ENCODE assay signal across 18 cellular contexts in the genomic region with DNA sequence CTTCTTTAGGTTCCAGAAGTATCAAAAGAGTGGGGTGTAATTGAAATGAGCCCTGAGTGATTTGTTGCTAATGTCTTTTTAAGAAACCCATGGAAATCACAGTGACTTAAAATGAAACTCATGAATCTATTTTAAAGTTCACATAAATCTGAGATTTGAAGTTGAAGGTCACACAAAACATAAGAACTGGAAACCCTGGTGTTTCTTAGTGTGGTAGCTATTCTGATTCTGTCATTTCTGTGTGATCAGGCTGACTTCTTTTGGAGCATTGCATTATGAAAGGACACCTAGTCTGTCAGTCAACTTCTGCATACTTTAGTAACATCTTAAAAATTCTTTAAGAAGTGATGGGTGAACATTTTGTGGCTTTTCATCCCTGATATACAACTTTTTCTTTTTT.
DNase-seq lines count a peak whose midpoint lies in the region; ATAC-seq, FAIRE-seq and TF ChIP-seq lines count a peak whose summit lies in the region.
"Had no signal": no experiment of that assay in that cellular context is flagged by ENCODE, and none has a peak within 500 bp of the region (broad histone marks: within the 10 kb centered on the region; RNA-seq: fewer than 3 reads in every experiment).

No MANE protein-coding gene starts in this region.

- peak; percentile 28 for DNase-seq in GM06990 (ENCODE audit: extremely low read depth, insufficient read length)
- DNase-seq in H54 (ENCODE audit: insufficient read length, low spot score) = no peak
- DNase-seq in putamen (ENCODE audit: low spot score) = no peak
- no peak for DNase-seq in T-cell
- DNase-seq: EL; NCI-H1436; NCI-H2029 treated with DMSO at 0.1 percent for 48 hours; NCI-H510A treated with DMSO at 0.1 percent for 48 hours; NK-92 treated with Interleukin-12 subunit alpha and Interleukin-12 subunit beta, amount 100 ng/mL, for 24 hours; PC-3; T-helper 1 cell had no signal

- TF ChIP-seq POLR2A in H54 (IDR thresholded peaks at IDR 0.05; ENCODE audit: low read depth, low read length) = no peak

- CTCF ChIA-PET in T-cell (lab: Charles Lee) = no interaction called here

- no peak overlapping the region for H3K27ac Mint-ChIP-seq in T-cell

- POLR2A ChIA-PET in T-cell (lab: Charles Lee) = no interaction called here

- H3K4me3 ChIP-seq in GM06990 (replicated peaks; ENCODE audit: low read depth, low read length) = no peak overlapping the region
- H3K4me3 ChIP-seq: A549, SK-N-MC had no signal

- H3K27me3 ChIP-seq in GM06990 (replicated peaks; ENCODE audit: control insufficient read depth, insufficient read depth, low read length) = no peaks in the 10 kb centered on the region

- H3K36me3 Mint-ChIP-seq in T-cell = no peaks in the 10 kb centered on the region

- ATAC-seq in GM18867 (IDR thresholded peaks at IDR 0.05; ENCODE audit: unreplicated experiment) = peak; percentile 63
- ATAC-seq in HG03565 (IDR thresholded peaks at IDR 0.05; ENCODE audit: unreplicated experiment) = peak; percentile 77
- ATAC-seq in T-cell (replicated peaks in 1 of 4) = no peak
- no peak for ATAC-seq in HG03097 (IDR thresholded peaks at IDR 0.05; ENCODE audit: low FRiP score, unreplicated experiment)
- no peak for ATAC-seq in HG03095 (IDR thresholded peaks at IDR 0.05; ENCODE audit: unreplicated experiment)
- ATAC-seq: A549, PC-3 had no signal

- H3K4me1 Mint-ChIP-seq in T-cell = no peaks in the 10 kb centered on the region

- no peak for TF ChIP-seq CTCF in GM06990 (IDR thresholded peaks at IDR 0.05; ENCODE audit: insufficient read depth, low read length, poor library complexity, severe bottlenecking)

- H3K9me3 Mint-ChIP-seq in T-cell = no peaks in the 10 kb centered on the region

- H3K4me3 Mint-ChIP-seq in T-cell = no peak overlapping the region

- peaks cover 0 to 9% of the 10 kb centered on the region in 2 donors for H3K27me3 Mint-ChIP-seq in T-cell

- H3K36me3 ChIP-seq in GM06990 (ENCODE audit: control insufficient read depth, insufficient read depth, low read length) = no peaks in the 10 kb centered on the region

- FAIRE-seq in H54 (lab: Jason Lieb, UNC) = peak; percentile 62
- FAIRE-seq: A549, HTR-8/SVneo had no signal

Comparison
In these comparisons a context has a peak if more than half of its experiments do, and no peak if none do; other contexts are left out.
1. ATAC-seq: peak in GM18867 (single experiment) and HG03565 (single experiment); none in T-cell (0 of 4), HG03097 (single experiment) and HG03095 (single experiment).